In the genomic region with DNA sequence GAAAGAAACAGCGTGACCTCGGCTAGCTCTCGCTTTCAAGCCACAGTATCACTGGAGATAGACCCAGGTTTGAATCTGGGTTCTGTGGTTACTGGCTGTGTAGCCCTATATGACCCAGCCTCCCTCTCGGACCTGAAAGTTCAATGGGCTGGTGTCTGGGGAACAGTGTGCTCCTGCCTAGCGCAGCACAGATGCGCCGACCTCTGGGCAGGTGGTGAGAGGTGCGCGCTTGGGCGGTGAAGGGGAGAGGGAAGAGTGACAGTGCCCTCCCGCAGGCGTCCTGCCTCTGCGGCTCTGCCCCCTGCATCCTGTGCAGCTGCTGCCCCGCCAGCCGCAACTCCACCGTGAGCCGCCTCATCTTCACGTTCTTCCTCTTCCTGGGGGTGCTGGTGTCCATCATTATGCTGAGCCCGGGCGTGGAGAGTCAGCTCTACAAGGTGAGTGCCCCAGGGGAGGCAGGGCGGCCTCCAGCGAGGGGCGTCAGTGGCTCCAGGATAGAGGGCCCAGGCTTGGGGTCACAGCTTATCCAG, we compare ENCODE assay signal across 11 cellular contexts. TPM values are rescaled to one million over a fixed set of nuclear protein-coding genes. Genes with fewer than 3 reads are reported as not detected.
A peak's percentile ranks its signal among the peaks of the same experiment; 100 is the strongest.
DNase-seq lines count a peak whose midpoint lies in the region; ATAC-seq, FAIRE-seq and TF ChIP-seq lines count a peak whose summit lies in the region.
"Had no signal": no experiment of that assay in that cellular context is flagged by ENCODE, and none has a peak within 500 bp of the region (broad histone marks: within the 10 kb centered on the region; RNA-seq: fewer than 3 reads in every experiment).

No MANE protein-coding gene starts in this region.

- peak; percentile 99 for FAIRE-seq in GM18507 (lab: Jason Lieb, UNC)

- H3K27me3 ChIP-seq in ascending aorta = no peaks in the 10 kb centered on the region
- H3K27me3 ChIP-seq in gastrocnemius medialis = no peaks in the 10 kb centered on the region
- H3K27me3 ChIP-seq: hepatocyte had no signal

- H3K9me3 ChIP-seq in ascending aorta = no peaks in the 10 kb centered on the region
- no peaks in the 10 kb centered on the region for H3K9me3 ChIP-seq in gastrocnemius medialis
- H3K9me3 ChIP-seq: prostate gland had no signal

- H3K36me3 Mint-ChIP-seq in effector memory CD8-positive, alpha-beta T cell (ENCODE audit: insufficient read depth) = no peaks in the 10 kb centered on the region
- no peaks in the 10 kb centered on the region for H3K36me3 Mint-ChIP-seq in activated naive CD4-positive, alpha-beta T cell treated with anti-CD3 and anti-CD28 coated beads for 36 hours (ENCODE audit: low read depth)

- H3K36me3 ChIP-seq in ascending aorta = no peaks in the 10 kb centered on the region
- no peaks in the 10 kb centered on the region for H3K36me3 ChIP-seq in gastrocnemius medialis
- H3K36me3 ChIP-seq: prostate gland had no signal

- ATAC-seq in GM21447 (IDR thresholded peaks at IDR 0.05; ENCODE audit: unreplicated experiment) (peak; percentile 85), HG03432 (IDR thresholded peaks at IDR 0.05; ENCODE audit: unreplicated experiment) (peak; percentile 83), gastrocnemius medialis (no peak)
- ATAC-seq in effector memory CD8-positive, alpha-beta T cell (replicated peaks) = peak; percentile 60

- no peak overlapping the region for H3K4me3 Mint-ChIP-seq in effector memory CD8-positive, alpha-beta T cell
- H3K4me3 Mint-ChIP-seq in activated naive CD4-positive, alpha-beta T cell treated with anti-CD3 and anti-CD28 coated beads for 36 hours = no peak overlapping the region

- no peaks in the 10 kb centered on the region for H3K9me3 Mint-ChIP-seq in effector memory CD8-positive, alpha-beta T cell
- H3K9me3 Mint-ChIP-seq in activated naive CD4-positive, alpha-beta T cell treated with anti-CD3 and anti-CD28 coated beads for 36 hours = no peaks in the 10 kb centered on the region

- CTCF ChIA-PET in activated naive CD4-positive, alpha-beta T cell treated with anti-CD3 and anti-CD28 coated beads for 36 hours (lab: Charles Lee) = interaction anchor here (0.7 to 9.1 kb wide), 7 partner anchors 9 to 261 kb away, joined by 3 to 80 read pairs (median 5); no protein-coding TSS in a partner anchor

- TF ChIP-seq POLR2A in gastrocnemius medialis (IDR thresholded peaks at IDR 0.05) = no peak

- DNase-seq in GM18507 (ENCODE audit: extremely low spot score, insufficient read length, low read depth) (peak; percentile 79), NCI-H2227 treated with DMSO at 0.1 percent for 48 hours (lab: John Stamatoyannopoulos, UW) (no peak), ascending aorta (ENCODE audit: low spot score in 2 of 2) (no peak), gastrocnemius medialis (no peak)
- no peak for DNase-seq in effector memory CD8-positive, alpha-beta T cell
- DNase-seq in activated naive CD4-positive, alpha-beta T cell treated with anti-CD3 and anti-CD28 coated beads for 36 hours = no peak

- intact Hi-C loops in ascending aorta (cut with DNase I) (loop anchor here (2.0 to 5.0 kb wide), 3 partner anchors 124 to 261 kb away; no protein-coding TSS in a partner anchor), gastrocnemius medialis (cut with DNase I; ENCODE audit: low total_unique reads) (loop anchor here (2.0 to 5.0 kb wide), 4 partner anchors 41 to 706 kb away; partner anchors contain the start of genes SNRNP40 and ZCCHC17)
- intact Hi-C loops in activated naive CD4-positive, alpha-beta T cell treated with anti-CD3 and anti-CD28 coated beads for 36 hours (cut with micrococcal nuclease) = no loop called here

- H3K4me3 ChIP-seq in ascending aorta (no peak overlapping the region), gastrocnemius medialis (no peak overlapping the region)
- H3K4me3 ChIP-seq: hepatocyte, prostate gland had no signal

- no peak overlapping the region for H3K27ac Mint-ChIP-seq in effector memory CD8-positive, alpha-beta T cell
- H3K27ac Mint-ChIP-seq in activated naive CD4-positive, alpha-beta T cell treated with anti-CD3 and anti-CD28 coated beads for 36 hours = no peak overlapping the region

- H3K27ac ChIP-seq in ascending aorta (no peak overlapping the region), gastrocnemius medialis (no peak overlapping the region)
- H3K27ac ChIP-seq: hepatocyte, prostate gland had no signal

- H3K27me3 Mint-ChIP-seq in effector memory CD8-positive, alpha-beta T cell = peaks cover 44 to 73% of the 10 kb centered on the region in 2 donors
- peaks cover 22% of the 10 kb centered on the region for H3K27me3 Mint-ChIP-seq in activated naive CD4-positive, alpha-beta T cell treated with anti-CD3 and anti-CD28 coated beads for 36 hours (ENCODE audit: low read depth)

- H3K4me1 Mint-ChIP-seq in effector memory CD8-positive, alpha-beta T cell (ENCODE audit: low read depth in 2 of 2) = peaks cover 7 to 10% of the 10 kb centered on the region in 2 donors
- H3K4me1 Mint-ChIP-seq in activated naive CD4-positive, alpha-beta T cell treated with anti-CD3 and anti-CD28 coated beads for 36 hours (ENCODE audit: low read depth) = peaks cover 2% of the 10 kb centered on the region

- H3K4me1 ChIP-seq in ascending aorta (no peaks in the 10 kb centered on the region), gastrocnemius medialis (peaks cover 12 to 20% of the 10 kb centered on the region in 2 donors)
- H3K4me1 ChIP-seq: prostate gland had no signal

- TF ChIP-seq CTCF in ascending aorta (IDR thresholded peaks at IDR 0.05) (no peak), gastrocnemius medialis (IDR thresholded peaks at IDR 0.05 in 4 of 5, conservative IDR thresholded peaks at IDR 0.05 in 1 of 5) (no peak)

- in situ Hi-C loops in gastrocnemius medialis (cut with MboI; ENCODE audit: low sequenced_read_pairs in 4 of 4) = loop anchor here in 3 of 4 donors (10.0 kb wide), 2 partner anchors 131 to 239 kb away; no protein-coding TSS in a partner anchor

RNA-seq across cellular contexts. Expression of gene SERINC2, which starts 10.5 kb away (rescaled TPM):
- total RNA-seq in ascending aorta (10.7 TPM), gastrocnemius medialis (10 to 100 TPM; 21.2 to 53.4 (median 35.9) TPM)
- under 1 TPM in 1 of 2 experiments, not detected in 1; 0.10 TPM for total RNA-seq in activated naive CD4-positive, alpha-beta T cell treated with anti-CD3 and anti-CD28 coated beads for 36 hours

RNA-seq across cellular contexts. Expression of gene FABP3, which starts 50.6 kb away (rescaled TPM):
- total RNA-seq in ascending aorta (24.2 TPM), gastrocnemius medialis (1,000 to 10,000 TPM in 3 of 4 donors, 100 to 1,000 TPM in 1; 886 to 2,424 (median 1,240) TPM)
- not detected for total RNA-seq in activated naive CD4-positive, alpha-beta T cell treated with anti-CD3 and anti-CD28 coated beads for 36 hours
- total RNA-seq: SK-MEL-5 had no signal

Comparison
In these comparisons a context has a peak if more than half of its experiments do, and no peak if none do; other contexts are left out.
1. ATAC-seq: peak in GM21447 (single experiment), HG03432 (single experiment) and effector memory CD8-positive, alpha-beta T cell (single experiment); none in gastrocnemius medialis (0 of 2).
2. RNA of gene SERINC2, which starts 10.5 kb away (total RNA-seq): 21.2 to 53.4 TPM in gastrocnemius medialis and 10.7 TPM in ascending aorta (single experiment); 0.10 TPM in activated naive CD4-positive, alpha-beta T cell treated with anti-CD3 and anti-CD28 coated beads for 36 hours; every median in the first group is over 10 times any median in the second.
3. RNA of gene FABP3, which starts 50.6 kb away (total RNA-seq): 886 to 2,424 TPM in gastrocnemius medialis; 24.2 TPM in ascending aorta (single experiment) and not detected in activated naive CD4-positive, alpha-beta T cell treated with anti-CD3 and anti-CD28 coated beads for 36 hours; every median in the first group is over 10 times any median in the second.